ENCODE assay signal across 8 cellular contexts in the genomic region with DNA sequence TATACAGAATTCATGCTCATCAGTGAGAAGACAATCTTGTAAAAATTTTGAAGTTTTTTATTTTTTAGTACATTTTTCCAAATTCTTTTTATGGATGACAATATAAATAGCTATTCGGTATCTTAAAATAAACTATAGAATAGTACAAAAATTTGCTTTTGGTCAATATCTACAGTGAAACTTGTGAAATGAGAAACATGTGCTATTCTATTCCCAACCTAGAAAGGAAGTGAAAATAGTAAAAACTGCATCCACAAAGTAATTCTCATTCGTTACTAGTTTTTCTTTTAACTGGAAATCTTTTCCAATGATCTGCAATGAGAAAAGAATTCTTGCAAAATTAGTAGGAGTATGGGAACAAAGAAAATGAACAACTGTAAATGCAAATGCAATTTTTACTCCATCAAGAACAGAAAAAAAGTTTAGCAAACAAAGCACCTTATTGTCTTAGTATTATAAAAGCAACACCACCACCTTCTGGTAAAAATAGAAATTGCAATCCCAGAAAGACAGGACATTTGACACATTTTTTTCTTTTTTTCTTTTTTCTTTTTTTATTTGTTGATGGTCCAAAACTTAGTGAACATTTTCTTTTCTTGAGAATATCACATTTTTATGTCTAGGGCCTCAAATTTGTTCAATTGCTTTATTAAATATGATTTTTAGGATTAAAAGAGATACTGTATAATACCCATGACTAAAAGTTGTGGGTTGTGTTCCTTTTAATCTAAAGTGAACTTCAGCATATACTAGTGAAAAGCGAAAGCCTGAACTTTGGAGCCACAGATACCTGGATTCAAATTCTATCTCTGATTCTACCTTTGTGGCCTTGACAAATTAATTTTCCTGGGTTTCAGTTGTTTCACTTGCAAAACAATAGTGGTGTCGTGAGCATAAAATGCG.
DNase-seq lines count a peak whose midpoint lies in the region; ATAC-seq and TF ChIP-seq lines count a peak whose summit lies in the region.

No MANE protein-coding gene starts in this region.

- no peaks in the 10 kb centered on the region for H3K4me1 ChIP-seq in lung (ENCODE audit: control insufficient read depth in 2 of 2, insufficient read depth in 2 of 2, low read length in 2 of 2)

- ATAC-seq in GM21367 (IDR thresholded peaks at IDR 0.05; ENCODE audit: unreplicated experiment): peak; percentile 62
- no peak for ATAC-seq in lung (ENCODE audit: insufficient read depth, low FRiP score)

- TF ChIP-seq CTCF in astrocyte of the cerebellum (IDR thresholded peaks at IDR 0.05; ENCODE audit: low read depth, low read length, missing control alignments) (peak; percentile 21), lung (IDR thresholded peaks at IDR 0.05; ENCODE audit: control extremely low read depth, extremely low read depth) (peak; percentile 43)

- WGBS in lung, 2 donors: 85 to 92% methylated on average over 5 of the region's 5 CpGs

- peak; percentile 36 for DNase-seq in EH (ENCODE audit: low read depth)
- DNase-seq in MV-4-11 (lab: John Stamatoyannopoulos, UW): peak; percentile 70
- peak; percentile 11 for DNase-seq in astrocyte of the cerebellum (ENCODE audit: low read depth)
- no peak for DNase-seq in lung (ENCODE audit: low spot score)
- DNase-seq in HuH-7 (ENCODE audit: low spot score): no peak
- DNase-seq in DMS79 treated with DMSO at 0.1 percent for 48 hours (lab: John Stamatoyannopoulos, UW): no peak
- no peak for DNase-seq in hypothalamus (lab: John Stamatoyannopoulos, UW)

- no peaks in the 10 kb centered on the region for H3K27me3 ChIP-seq in lung (ENCODE audit: control insufficient read depth, insufficient read depth)

- H3K4me3 ChIP-seq in astrocyte of the cerebellum (ENCODE audit: low read depth, low read length) (no peak overlapping the region), lung (no peak overlapping the region)

- no peaks in the 10 kb centered on the region for H3K36me3 ChIP-seq in lung (ENCODE audit: control insufficient read depth in 2 of 2, insufficient read depth in 2 of 2, low read length in 2 of 2)

- in situ Hi-C loops in astrocyte of the cerebellum (cut with HindIII; ENCODE audit: low sequenced_read_pairs): no loop called here

- H3K9me3 ChIP-seq in lung (ENCODE audit: control insufficient read depth in 2 of 2, insufficient read depth in 1 of 2, low read length in 1 of 2): peaks cover 0 to 6% of the 10 kb centered on the region in 2 donors

- no peak overlapping the region for H3K27ac ChIP-seq in lung (ENCODE audit: low read depth in 1 of 2, low read length in 1 of 2)

Comparison
In these comparisons a context has a peak if more than half of its experiments do, and no peak if none do; other contexts are left out.
1. DNase-seq: peak in EH (single experiment), MV-4-11 (single experiment) and astrocyte of the cerebellum (single experiment); none in lung (single experiment), HuH-7 (single experiment), DMS79 treated with DMSO at 0.1 percent for 48 hours (single experiment) and hypothalamus (0 of 51).